Comparison of ENCODE assay signal across 1 cellular context in the genomic region with DNA sequence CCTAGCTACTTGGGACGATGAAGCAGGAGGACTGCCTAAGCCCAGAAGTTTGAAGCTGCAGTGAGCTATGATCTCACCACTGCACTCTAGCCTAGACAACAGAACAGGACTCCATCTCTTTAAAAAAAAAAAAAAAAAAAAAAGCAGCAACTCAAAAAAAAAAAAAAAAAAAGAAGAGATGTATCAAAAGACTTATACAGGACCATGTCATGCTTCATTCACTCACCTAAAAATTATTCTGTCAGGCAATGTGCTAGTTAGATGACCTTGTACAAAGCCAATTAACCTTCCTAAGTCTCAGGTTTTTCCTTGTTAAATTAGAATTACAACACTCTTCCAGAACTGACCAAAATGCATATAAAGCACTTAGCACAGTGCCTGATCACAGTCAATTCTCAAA.
TF ChIP-seq lines count a peak whose summit lies in the region.

No MANE protein-coding gene starts in this region.

TF ChIP-seq in HepG2, 621 proteins besides CTCF, POLR2A, EP300 and RAD21:
- no peak for TF ChIP-seq SRF (IDR thresholded peaks at IDR 0.05; ENCODE audit: low read depth, low read length)
- TF ChIP-seq, protein P1, sequence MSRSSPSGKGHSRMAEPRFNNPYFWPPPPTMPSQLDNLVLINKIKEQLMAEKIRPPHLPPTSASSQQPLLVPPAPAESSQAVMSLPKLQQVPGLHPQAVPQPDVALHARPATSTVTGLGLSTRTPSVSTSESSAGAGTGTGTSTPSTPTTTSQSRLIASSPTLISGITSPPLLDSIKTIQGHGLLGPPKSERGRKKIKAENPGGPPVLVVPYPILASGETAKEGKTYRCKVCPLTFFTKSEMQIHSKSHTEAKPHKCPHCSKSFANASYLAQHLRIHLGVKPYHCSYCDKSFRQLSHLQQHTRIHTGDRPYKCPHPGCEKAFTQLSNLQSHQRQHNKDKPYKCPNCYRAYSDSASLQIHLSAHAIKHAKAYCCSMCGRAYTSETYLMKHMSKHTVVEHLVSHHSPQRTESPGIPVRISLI (CRISPR knock-in tag; IDR thresholded peaks at IDR 0.05; ENCODE audit: borderline replicate concordance), result peak; percentile 15; the same call in 1 of the 2 replicates
